ENCODE assay signal across 17 cellular contexts in genomic region chr20:47687095-47687987, GRCh38.
"Had no signal": no experiment of that assay in that cellular context is flagged by ENCODE, and none has a peak within 500 bp of the region (broad histone marks: within the 10 kb centered on the region; RNA-seq: fewer than 3 reads in every experiment).

No MANE protein-coding gene starts in this region.

- H3K4me3 Mint-ChIP-seq: activated T-cell treated with anti-CD3 and anti-CD28 coated beads, Interleukin-2, amount 50 U/mL, for 72 hours; stimulated activated naive CD8-positive, alpha-beta T cell treated with anti-CD3 and anti-CD28 coated beads, Interleukin-15, Interleukin-2, amounts not matched to agents 100 ng/mL and 50 ng/mL, for 24 hours had no signal

- H3K4me1 ChIP-seq: adrenal gland, gastrocnemius medialis had no signal

- H3K27ac Mint-ChIP-seq: activated naive CD4-positive, alpha-beta T cell treated with anti-CD3 and anti-CD28 coated beads, Interleukin-2, amount 50 U/mL, for 72 hours; activated T-cell treated with anti-CD3 and anti-CD28 coated beads, Interleukin-2, amount 50 U/mL, for 72 hours; stimulated activated naive CD8-positive, alpha-beta T cell treated with anti-CD3 and anti-CD28 coated beads, Interleukin-15, Interleukin-2, amounts not matched to agents 100 ng/mL and 50 ng/mL, for 24 hours had no signal

- H3K27me3 ChIP-seq: adrenal gland, cardiac muscle cell, gastrocnemius medialis, heart left ventricle, tibial nerve, uterus had no signal

- H3K36me3 ChIP-seq: adrenal gland, cardiac muscle cell, uterus had no signal

- H3K27ac ChIP-seq: cardiac muscle cell, gastrocnemius medialis, heart left ventricle, tibial nerve, VCaP had no signal

- DNase-seq: activated CD4-positive, alpha-beta T cell treated with anti-CD3 and anti-CD28 coated beads, Interleukin-2, amount 50 U/mL, for 4 hours; activated gamma-delta T cell treated with Interleukin-2 at 50 U/mL for 16 hours; activated T-cell treated with anti-CD3 and anti-CD28 coated beads, Interleukin-2, amount 50 U/mL, for 72 hours; gastrocnemius medialis; kidney; stimulated activated CD4-positive, alpha-beta T cell treated with anti-CD3 and anti-CD28 coated beads, Interleukin-2, amount 100 ng/mL, for 48 hours; SW 1271; T-helper 2 cell had no signal

- H3K4me3 ChIP-seq: adrenal gland, cardiac muscle cell, gastrocnemius medialis, heart left ventricle, lung, tibial nerve, uterus had no signal

- H3K9me3 Mint-ChIP-seq: activated T-cell treated with anti-CD3 and anti-CD28 coated beads, Interleukin-2, amount 50 U/mL, for 72 hours; stimulated activated naive CD8-positive, alpha-beta T cell treated with anti-CD3 and anti-CD28 coated beads, Interleukin-15, Interleukin-2, amounts not matched to agents 100 ng/mL and 50 ng/mL, for 24 hours had no signal
